24 cellular contexts compared by ENCODE assay signal in genomic region chr15:99348412-99348811, GRCh38.
DNase-seq lines count a peak whose midpoint lies in the region; ATAC-seq, FAIRE-seq and TF ChIP-seq lines count a peak whose summit lies in the region.
"Had no signal": no experiment of that assay in that cellular context is flagged by ENCODE, and none has a peak within 500 bp of the region (broad histone marks: within the 10 kb centered on the region; RNA-seq: fewer than 3 reads in every experiment).

No MANE protein-coding gene starts in this region.

- H3K36me3 Mint-ChIP-seq in stimulated activated naive B cell treated with anti-CD40 and anti-IgM and Interleukin-4, amounts not matched to agents 10 μg/mL and 1 μg/mL and 100 μg/mL, for 72 hours, result peaks cover 7 to 28% of the 10 kb centered on the region in 2 donors

- no peaks in the 10 kb centered on the region for H3K4me1 ChIP-seq in prostate gland (replicated peaks)

- no peak overlapping the region for H3K4me3 ChIP-seq in GM12865 (ENCODE audit: low read depth, low read length)
- no peak overlapping the region for H3K4me3 ChIP-seq in prostate gland
- H3K4me3 ChIP-seq: BLaER1 had no signal

- ATAC-seq in HG02973 (IDR thresholded peaks at IDR 0.05; ENCODE audit: unreplicated experiment) (peak; percentile 66), HG03521 (IDR thresholded peaks at IDR 0.05; ENCODE audit: unreplicated experiment) (peak; percentile 59)
- ATAC-seq in stimulated activated naive B cell treated with anti-CD40 and anti-IgM and Interleukin-4, amounts not matched to agents 10 μg/mL and 1 μg/mL and 100 μg/mL, for 72 hours (replicated peaks), result no peak
- ATAC-seq: HCT116, HepG2 had no signal

- H3K4me3 Mint-ChIP-seq in stimulated activated naive B cell treated with anti-CD40 and anti-IgM and Interleukin-4, amounts not matched to agents 10 μg/mL and 1 μg/mL and 100 μg/mL, for 72 hours, result no peak overlapping the region
- H3K4me3 Mint-ChIP-seq: CD14-positive monocyte, HFFc6 had no signal

- no peaks in the 10 kb centered on the region for H3K27me3 ChIP-seq in prostate gland (replicated peaks; ENCODE audit: insufficient read depth)
- H3K27me3 ChIP-seq: BLaER1 had no signal

- intact Hi-C loops in prostate gland (cut with DNase I), result no loop called here

- TF ChIP-seq POLR2A in prostate gland (IDR thresholded peaks at IDR 0.05), result no peak

- H3K27me3 Mint-ChIP-seq in stimulated activated naive B cell treated with anti-CD40 and anti-IgM and Interleukin-4, amounts not matched to agents 10 μg/mL and 1 μg/mL and 100 μg/mL, for 72 hours, result no peaks in the 10 kb centered on the region
- H3K27me3 Mint-ChIP-seq: CD4-positive, alpha-beta memory T cell; IgD-negative memory B cell had no signal

- no peak overlapping the region for H3K27ac ChIP-seq in prostate gland
- H3K27ac ChIP-seq: BLaER1 had no signal

- H3K36me3 ChIP-seq in prostate gland, result no peaks in the 10 kb centered on the region

- TF ChIP-seq CTCF in GM12865 (IDR thresholded peaks at IDR 0.05; ENCODE audit: insufficient read depth, low read depth, low read length, missing control alignments), result no peak
- no peak for TF ChIP-seq CTCF in prostate gland (IDR thresholded peaks at IDR 0.05)

- H3K9me3 Mint-ChIP-seq in stimulated activated naive B cell treated with anti-CD40 and anti-IgM and Interleukin-4, amounts not matched to agents 10 μg/mL and 1 μg/mL and 100 μg/mL, for 72 hours, result peaks cover 0 to 1% of the 10 kb centered on the region in 2 donors
- H3K9me3 Mint-ChIP-seq: CD4-positive, alpha-beta memory T cell; HFFc6 had no signal

- peaks cover 19 to 38% of the 10 kb centered on the region in 2 donors for H3K4me1 Mint-ChIP-seq in stimulated activated naive B cell treated with anti-CD40 and anti-IgM and Interleukin-4, amounts not matched to agents 10 μg/mL and 1 μg/mL and 100 μg/mL, for 72 hours

- DNase-seq in GM12865 (ENCODE audit: low read depth) (peak; percentile 39), GM19239 (ENCODE audit: insufficient read length, low spot score) (no peak), NCI-H748 (lab: John Stamatoyannopoulos, UW; ENCODE audit: unreplicated experiment) (no peak), NCI-H187 treated with DMSO at 0.1 percent for 48 hours (lab: John Stamatoyannopoulos, UW) (no peak), prostate gland (ENCODE audit: low spot score) (no peak)
- no peak for DNase-seq in stimulated activated naive B cell treated with anti-CD40 and anti-IgM and Interleukin-4, amounts not matched to agents 10 μg/mL and 1 μg/mL and 100 μg/mL, for 72 hours
- DNase-seq: 8988T; CD4-positive, alpha-beta memory T cell; DMS153; DMS79; GDM1; GOT3; H7; HFFc6; Kasumi-1; KBM-7 had no signal

- H3K9me3 ChIP-seq in prostate gland, result no peaks in the 10 kb centered on the region

- 100% methylated on average over 3 of the region's 3 CpGs for WGBS in prostate gland

- H3K27ac Mint-ChIP-seq in stimulated activated naive B cell treated with anti-CD40 and anti-IgM and Interleukin-4, amounts not matched to agents 10 μg/mL and 1 μg/mL and 100 μg/mL, for 72 hours, result no peak overlapping the region
- H3K27ac Mint-ChIP-seq: CD14-positive monocyte; CD4-positive, alpha-beta memory T cell; HFFc6; IgD-negative memory B cell had no signal

- peak; percentile 23 for FAIRE-seq in GM19239 (lab: Jason Lieb, UNC)
- FAIRE-seq: GM18507, HepG2 had no signal

Comparison
In these comparisons a context has a peak if more than half of its experiments do, and no peak if none do; other contexts are left out.
1. ATAC-seq: peak in HG02973 (single experiment) and HG03521 (single experiment); none in stimulated activated naive B cell treated with anti-CD40 and anti-IgM and Interleukin-4, amounts not matched to agents 10 μg/mL and 1 μg/mL and 100 μg/mL, for 72 hours (0 of 2).